Comparison of ENCODE assay signal across 12 cellular contexts in genomic region chr12:22321620-22322019, GRCh38. TPM values are rescaled to one million over a fixed set of nuclear protein-coding genes. Genes with fewer than 3 reads are reported as not detected.
DNase-seq lines count a peak whose midpoint lies in the region; ATAC-seq, FAIRE-seq and TF ChIP-seq lines count a peak whose summit lies in the region.
"Had no signal": no experiment of that assay in that cellular context is flagged by ENCODE, and none has a peak within 500 bp of the region (broad histone marks: within the 10 kb centered on the region; RNA-seq: fewer than 3 reads in every experiment).

No MANE protein-coding gene starts in this region.

- 88% methylated on average over 2 of the region's 2 CpGs; no CpG with 5 or more reads in 1 of the 2 experiments for WGBS in mesodermal cell (ENCODE audit: insufficient coverage in 2 of 2), 2 experiments

- peak overlapping the region in 3 of 7 donors; percentile 3 to 46 (median 19) for H3K4me3 Mint-ChIP-seq in CD8-positive, alpha-beta memory T cell
- H3K4me3 Mint-ChIP-seq in activated CD4-positive, alpha-beta memory T cell treated with anti-CD3 and anti-CD28 coated beads for 36 hours: peak overlapping the region; percentile 45
- H3K4me3 Mint-ChIP-seq: memory B cell had no signal

- no peaks in the 10 kb centered on the region for H3K9me3 Mint-ChIP-seq in CD8-positive, alpha-beta memory T cell
- peaks cover 5% of the 10 kb centered on the region for H3K9me3 Mint-ChIP-seq in activated CD4-positive, alpha-beta memory T cell treated with anti-CD3 and anti-CD28 coated beads for 36 hours
- H3K9me3 Mint-ChIP-seq: memory B cell had no signal

- H3K27ac ChIP-seq in CD8-positive, alpha-beta memory T cell (ENCODE audit: low read depth, low read length): no peak overlapping the region
- peak overlapping the region; percentile 62 for H3K27ac ChIP-seq in mesodermal cell (ENCODE audit: low read depth, low read length, severe bottlenecking)
- H3K27ac ChIP-seq: esophagus muscularis mucosa had no signal

- peaks cover 0 to 2% of the 10 kb centered on the region in 2 donors for H3K27me3 Mint-ChIP-seq in CD8-positive, alpha-beta memory T cell
- no peaks in the 10 kb centered on the region for H3K27me3 Mint-ChIP-seq in activated CD4-positive, alpha-beta memory T cell treated with anti-CD3 and anti-CD28 coated beads for 36 hours

- CTCF ChIA-PET in CD8-positive, alpha-beta memory T cell (lab: Charles Lee): interaction anchor here (3.1 kb wide), 1 partner anchor 14 kb away, joined by 13 read pairs; no protein-coding TSS in a partner anchor
- CTCF ChIA-PET in activated CD4-positive, alpha-beta memory T cell treated with anti-CD3 and anti-CD28 coated beads for 36 hours (lab: Charles Lee): interaction anchor here (1.1 to 1.8 kb wide), 2 partner anchors 14 to 34 kb away, joined by 5 to 9 read pairs; no protein-coding TSS in a partner anchor

- no peaks in the 10 kb centered on the region for H3K4me1 ChIP-seq in CD8-positive, alpha-beta memory T cell (ENCODE audit: insufficient read depth, low read length)
- H3K4me1 ChIP-seq in mesodermal cell (ENCODE audit: control insufficient read depth, insufficient read depth, low read length, poor library complexity, severe bottlenecking) (peaks cover 28% of the 10 kb centered on the region), BE2C (no peaks in the 10 kb centered on the region)

- peak overlapping the region in 6 of 8 donors; percentile 26 to 76 (median 38) for H3K27ac Mint-ChIP-seq in CD8-positive, alpha-beta memory T cell
- peak overlapping the region; percentile 81 for H3K27ac Mint-ChIP-seq in activated CD4-positive, alpha-beta memory T cell treated with anti-CD3 and anti-CD28 coated beads for 36 hours
- H3K27ac Mint-ChIP-seq: memory B cell had no signal

- peaks cover 41 to 71% (median 61%) of the 10 kb centered on the region in 3 donors for H3K4me1 Mint-ChIP-seq in CD8-positive, alpha-beta memory T cell
- H3K4me1 Mint-ChIP-seq in activated CD4-positive, alpha-beta memory T cell treated with anti-CD3 and anti-CD28 coated beads for 36 hours (ENCODE audit: low read depth): peaks cover 55% of the 10 kb centered on the region
- H3K4me1 Mint-ChIP-seq: memory B cell had no signal

- TF ChIP-seq CTCF in BE2C (IDR thresholded peaks at IDR 0.05; ENCODE audit: low read depth, low read length): no peak

- no peaks in the 10 kb centered on the region for H3K27me3 ChIP-seq in CD8-positive, alpha-beta memory T cell (ENCODE audit: insufficient read depth, low read length, poor library complexity, severe bottlenecking)
- no peaks in the 10 kb centered on the region; the same call in 1 of the 2 replicates for H3K27me3 ChIP-seq in BE2C
- H3K27me3 ChIP-seq: esophagus muscularis mucosa had no signal

- no peak for ATAC-seq in HG02642 (IDR thresholded peaks at IDR 0.05; ENCODE audit: poor library complexity, unreplicated experiment)

- FAIRE-seq in GM12892 (lab: Jason Lieb, UNC): no peak

- POLR2A ChIA-PET in CD8-positive, alpha-beta memory T cell (lab: Charles Lee): no interaction called here
- POLR2A ChIA-PET in activated CD4-positive, alpha-beta memory T cell treated with anti-CD3 and anti-CD28 coated beads for 36 hours (lab: Charles Lee): interaction anchor here (0.8 to 1.6 kb wide), 4 partner anchors 11 to 33 kb away, joined by 3 to 5 read pairs (median 4); no protein-coding TSS in a partner anchor

- H3K36me3 ChIP-seq in CD8-positive, alpha-beta memory T cell (ENCODE audit: insufficient read depth, low read length): no peaks in the 10 kb centered on the region
- H3K36me3 ChIP-seq in mesodermal cell (ENCODE audit: control insufficient read depth, insufficient read depth, low read length) (no peaks in the 10 kb centered on the region), BE2C (no peaks in the 10 kb centered on the region)

- H3K9me3 ChIP-seq in CD8-positive, alpha-beta memory T cell (ENCODE audit: low read length): no peaks in the 10 kb centered on the region
- H3K9me3 ChIP-seq in mesodermal cell (ENCODE audit: control insufficient read depth, low read length) (no peaks in the 10 kb centered on the region), BE2C (no peaks in the 10 kb centered on the region)
- H3K9me3 ChIP-seq: esophagus muscularis mucosa had no signal

- DNase-seq in CD8-positive, alpha-beta memory T cell: peak in 2 of 5 donors; percentile 15 to 56
- DNase-seq in LHCN-M2 (ENCODE audit: low read depth) (peak; percentile 49), GM12892 (ENCODE audit: insufficient read length) (no peak), AG20443 (ENCODE audit: low spot score) (no peak), BE2C (no peak)
- DNase-seq in activated CD4-positive, alpha-beta memory T cell treated with anti-CD3 and anti-CD28 coated beads for 36 hours: peak; percentile 77
- DNase-seq: NCI-H146, SHP77 treated with DMSO at 0.1 percent for 48 hours had no signal

- no peak overlapping the region for H3K4me3 ChIP-seq in CD8-positive, alpha-beta memory T cell (ENCODE audit: low read length)
- no peak overlapping the region for H3K4me3 ChIP-seq in mesodermal cell (ENCODE audit: extremely low read depth, insufficient read depth, low read length, poor library complexity, severe bottlenecking)
- no peak overlapping the region for H3K4me3 ChIP-seq in BE2C (ENCODE audit: low read depth, low read length)
- H3K4me3 ChIP-seq: esophagus muscularis mucosa had no signal

- intact Hi-C loops in activated CD4-positive, alpha-beta memory T cell treated with anti-CD3 and anti-CD28 coated beads for 36 hours (cut with micrococcal nuclease): loop anchor here (1.0 to 2.0 kb wide), 2 partner anchors 14 to 33 kb away; no protein-coding TSS in a partner anchor

- H3K36me3 Mint-ChIP-seq in CD8-positive, alpha-beta memory T cell: peaks cover 4 to 15% (median 5%) of the 10 kb centered on the region in 3 donors
- H3K36me3 Mint-ChIP-seq in activated CD4-positive, alpha-beta memory T cell treated with anti-CD3 and anti-CD28 coated beads for 36 hours: peaks cover 6% of the 10 kb centered on the region
- H3K36me3 Mint-ChIP-seq: memory B cell had no signal

- no peak for TF ChIP-seq POLR2A in GM12892 (IDR thresholded peaks at IDR 0.05; ENCODE audit: low read depth, low read length)

RNA-seq across cellular contexts. Expression of gene ST8SIA1, which starts 12.9 kb away (rescaled TPM):
- 10 to 100 TPM; 10.2 to 11.4 TPM for total RNA-seq in CD8-positive, alpha-beta memory T cell
- polyA plus RNA-seq in CD8-positive, alpha-beta memory T cell: 4.5 TPM
- under 0.01 and 0.86 TPM in 2 replicates for total RNA-seq in LHCN-M2 (2014; rRNA removed)
- 0.45 TPM for polyA plus RNA-seq in LHCN-M2 (2012)
- 1 to 10 TPM; 9.5 to 9.6 TPM for total RNA-seq in activated CD4-positive, alpha-beta memory T cell treated with anti-CD3 and anti-CD28 coated beads for 36 hours
- 8.3 TPM for polyA plus RNA-seq in mesodermal cell (2013, experiment 1 of 2)
- polyA plus RNA-seq in mesodermal cell (2013, experiment 2 of 2): 7.7 TPM
- not detected for polyA plus RNA-seq in GM12892 (2012; ENCODE audit: missing spikeins)
- 0.86 TPM for polyA plus RNA-seq in BE2C (2012; ENCODE audit: insufficient read depth, insufficient read length, low read depth)

Comparison
In these comparisons a context has a peak if more than half of its experiments do, and no peak if none do; other contexts are left out.
1. DNase-seq: peak in LHCN-M2 (single experiment) and activated CD4-positive, alpha-beta memory T cell treated with anti-CD3 and anti-CD28 coated beads for 36 hours (single experiment); none in GM12892 (single experiment), AG20443 (single experiment) and BE2C (single experiment).